Comparison of ENCODE assay signal across 12 cellular contexts in genomic region chr5:56249074-56249473, GRCh38. TPM values are rescaled to one million over a fixed set of nuclear protein-coding genes. Genes with fewer than 3 reads are reported as not detected.
DNase-seq lines count a peak whose midpoint lies in the region; ATAC-seq and TF ChIP-seq lines count a peak whose summit lies in the region.
"Not testable (repeated sequence)": the region's sequence is repeated elsewhere in the genome, so short reads cannot be mapped to it uniquely, and the experiment has no call there.
"Had no signal": no experiment of that assay in that cellular context is flagged by ENCODE, and none has a peak within 500 bp of the region (broad histone marks: within the 10 kb centered on the region; RNA-seq: fewer than 3 reads in every experiment).

No MANE protein-coding gene starts in this region.

- not testable (repeated sequence) for TF ChIP-seq CTCF in BE2C (IDR thresholded peaks at IDR 0.05; ENCODE audit: low read depth, low read length); activated CD8-positive, alpha-beta T cell treated with anti-CD3 and anti-CD28 coated beads for 36 hours (IDR thresholded peaks at IDR 0.05); testis (IDR thresholded peaks at IDR 0.05)

- H3K4me3 Mint-ChIP-seq in activated CD8-positive, alpha-beta T cell treated with anti-CD3 and anti-CD28 coated beads for 36 hours = not testable (repeated sequence)

- not testable (repeated sequence) for ATAC-seq in activated CD8-positive, alpha-beta T cell treated with anti-CD3 and anti-CD28 coated beads for 36 hours

- not testable (repeated sequence) for H3K4me1 ChIP-seq in BE2C, testis

- CTCF ChIA-PET in activated CD8-positive, alpha-beta T cell treated with anti-CD3 and anti-CD28 coated beads for 36 hours (lab: Charles Lee) = interaction anchor here (1.1 kb wide), 1 partner anchor 314 kb away, joined by 5 read pairs; no protein-coding TSS in a partner anchor

- TF ChIP-seq POLR2A in erythroblast (IDR thresholded peaks at IDR 0.05; ENCODE audit: low read length); testis (IDR thresholded peaks at IDR 0.05): not testable (repeated sequence)

- H3K27ac ChIP-seq in testis = not testable (repeated sequence)

- H3K36me3 ChIP-seq in BE2C; testis (ENCODE audit: low read depth, missing control alignments): not testable (repeated sequence)

- not testable (repeated sequence) for H3K4me3 ChIP-seq in BE2C (ENCODE audit: low read depth, low read length); testis

- H3K36me3 Mint-ChIP-seq in activated CD8-positive, alpha-beta T cell treated with anti-CD3 and anti-CD28 coated beads for 36 hours (ENCODE audit: low read depth) = not testable (repeated sequence)

- POLR2A ChIA-PET in activated CD8-positive, alpha-beta T cell treated with anti-CD3 and anti-CD28 coated beads for 36 hours (lab: Charles Lee) = not testable (repeated sequence)

- H3K9me3 Mint-ChIP-seq in activated CD8-positive, alpha-beta T cell treated with anti-CD3 and anti-CD28 coated beads for 36 hours = not testable (repeated sequence)

- not testable (repeated sequence) for H3K27me3 Mint-ChIP-seq in activated CD8-positive, alpha-beta T cell treated with anti-CD3 and anti-CD28 coated beads for 36 hours

- not testable (repeated sequence) for H3K4me1 Mint-ChIP-seq in activated CD8-positive, alpha-beta T cell treated with anti-CD3 and anti-CD28 coated beads for 36 hours (ENCODE audit: low read depth)

- H3K27me3 ChIP-seq in BE2C, testis: not testable (repeated sequence)

- DNase-seq in A172 (ENCODE audit: low spot score) (peak; percentile 4), BE2C (peak; percentile 16), HT1080 (ENCODE audit: low read depth) (peak; percentile 16), OCI-M1 (lab: John Stamatoyannopoulos, UW) (peak; percentile 5), erythroblast (lab: John Stamatoyannopoulos, UW) (peak; percentile 24 to 27), testis (peak; percentile 58)
- DNase-seq in activated CD8-positive, alpha-beta T cell treated with anti-CD3 and anti-CD28 coated beads for 36 hours = peak; percentile 3

- intact Hi-C loops in activated CD8-positive, alpha-beta T cell treated with anti-CD3 and anti-CD28 coated beads for 36 hours (cut with micrococcal nuclease); testis (cut with DNase I; ENCODE audit: low total_unique reads): not testable (repeated sequence)

- not testable (repeated sequence) for H3K9me3 ChIP-seq in BE2C, testis

- 68 to 75% methylated on average over 5 of the region's 5 CpGs for WGBS in testis, 2 donors

- not testable (repeated sequence) for H3K27ac Mint-ChIP-seq in activated CD8-positive, alpha-beta T cell treated with anti-CD3 and anti-CD28 coated beads for 36 hours

RNA-seq across cellular contexts. Expression of gene ANKRD55, which starts 15.9 kb away (rescaled TPM):
- not detected in 2 replicates for total RNA-seq in A172 (2014; rRNA removed; shearing (Covaris generic))
- polyA plus RNA-seq in BE2C (2012; ENCODE audit: insufficient read depth, insufficient read length, low read depth) = 0.42 TPM
- total RNA-seq in HT1080 (2014; rRNA removed; shearing (Covaris generic)) = not detected in 2 replicates
- polyA plus RNA-seq in HT1080 (2015; cell fraction: cytosol; rRNA removed) = 0.05 and 0.10 TPM in 2 replicates
- not detected in 2 replicates for polyA plus RNA-seq in HT1080 (2015; cell fraction: nucleus; rRNA removed)
- not detected for total RNA-seq in activated CD8-positive, alpha-beta T cell treated with anti-CD3 and anti-CD28 coated beads for 36 hours
- total RNA-seq in testis = 1 to 10 TPM; 6.1 to 6.2 TPM
- 28.1 TPM for polyA plus RNA-seq in testis (ENCODE audit: insufficient read depth, low read depth, low replicate concordance)
- total RNA-seq: B cell; CD8-positive, alpha-beta memory T cell; Daoy; G401; GM12878 had no signal
- polyA plus RNA-seq: CD8-positive, alpha-beta memory T cell had no signal

Comparison
In these comparisons a context has a peak if more than half of its experiments do, and no peak if none do; other contexts are left out.
1. DNase-seq: peak in every context shown above with its lines; median percentile 58 in testis; 26 in erythroblast; 16 in BE2C; 16 in HT1080; 5 in OCI-M1; 4 in A172; 3 in activated CD8-positive, alpha-beta T cell treated with anti-CD3 and anti-CD28 coated beads for 36 hours.